ENCODE assay signal across 15 cellular contexts in the genomic region with DNA sequence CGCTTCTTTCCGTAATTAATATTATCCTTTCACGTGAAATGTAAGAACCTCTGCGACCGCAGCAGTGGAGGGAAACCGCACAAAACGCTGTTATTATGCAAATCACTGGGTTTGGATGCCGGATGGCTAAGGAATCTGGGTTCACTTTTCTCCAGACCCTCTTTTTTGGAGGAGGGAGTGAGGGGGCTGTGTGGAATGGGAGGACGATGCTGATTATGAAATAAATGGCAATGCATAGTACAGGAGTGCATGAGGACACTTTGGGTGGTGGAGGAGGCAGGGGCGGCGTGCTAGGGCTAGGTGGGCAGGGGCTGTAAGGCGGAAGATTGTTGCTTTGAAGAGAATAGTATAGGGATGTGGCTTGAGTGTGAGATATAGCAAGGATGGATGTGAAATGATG. TPM values are rescaled to one million over a fixed set of nuclear protein-coding genes. Genes with fewer than 3 reads are reported as not detected.
A peak's percentile ranks its signal among the peaks of the same experiment; 100 is the strongest.
DNase-seq lines count a peak whose midpoint lies in the region; TF ChIP-seq lines count a peak whose summit lies in the region.
"Had no signal": no experiment of that assay in that cellular context is flagged by ENCODE, and none has a peak within 500 bp of the region (broad histone marks: within the 10 kb centered on the region; RNA-seq: fewer than 3 reads in every experiment).

No MANE protein-coding gene starts in this region.

- peaks cover 36% of the 10 kb centered on the region for H3K4me1 Mint-ChIP-seq in nephron progenitor cell
- peaks cover 11% of the 10 kb centered on the region for H3K4me1 Mint-ChIP-seq in osteocyte (ENCODE audit: unreplicated experiment)

- no peak overlapping the region for H2AFZ ChIP-seq in OCI-LY7 (ENCODE audit: low read length)

- TF ChIP-seq POLR2A in lower leg skin (IDR thresholded peaks at IDR 0.05), result no peak

- BruUV-seq in OCI-LY7 (replicated peaks; lab: Mats Ljungman, UMichigan), result no TSS peak

- no peaks in the 10 kb centered on the region for H3K79me2 ChIP-seq in OCI-LY7 (ENCODE audit: insufficient read depth, low read depth, low read length)

- H3K4me1 ChIP-seq in HUES48 (ENCODE audit: control insufficient read depth, insufficient read depth, low read length) (peaks cover 53% of the 10 kb centered on the region), ectodermal cell (ENCODE audit: control insufficient read depth, insufficient read depth, low read length) (peaks cover 13% of the 10 kb centered on the region), OCI-LY7 (ENCODE audit: insufficient read depth, low read length, poor library complexity, severe bottlenecking) (no peaks in the 10 kb centered on the region)

- H3K9me3 Mint-ChIP-seq in nephron progenitor cell (no peaks in the 10 kb centered on the region), osteocyte (ENCODE audit: unreplicated experiment) (no peaks in the 10 kb centered on the region)

- H3K27ac ChIP-seq in HUES48 (ENCODE audit: low read depth, low read length) (no peak overlapping the region), ectodermal cell (ENCODE audit: insufficient read depth, low read depth, low read length, poor library complexity, severe bottlenecking) (no peak overlapping the region), OCI-LY7 (ENCODE audit: low read depth, low read length, poor library complexity, severe bottlenecking) (no peak overlapping the region)
- H3K27ac ChIP-seq: WERI-Rb-1 had no signal

- POLR2A ChIA-PET in OCI-LY7 (lab: Charles Lee), result no interaction called here

- intact Hi-C loops in lower leg skin (cut with DNase I; ENCODE audit: low total_unique reads), result no loop called here
- intact Hi-C loops in OCI-LY7 (cut with micrococcal nuclease; ENCODE audit: unreplicated experiment), result loop anchor here (10.0 kb wide), 1 partner anchor 416 kb away; no protein-coding TSS in a partner anchor

- CTCF ChIA-PET in OCI-LY7 (lab: Charles Lee; ENCODE audit: unreplicated experiment), result no interaction called here

- H3K27ac Mint-ChIP-seq in nephron progenitor cell, result no peak overlapping the region
- no peak overlapping the region for H3K27ac Mint-ChIP-seq in osteocyte (ENCODE audit: unreplicated experiment)
- H3K27ac Mint-ChIP-seq: stimulated activated effector memory CD8-positive, alpha-beta T cell treated with anti-CD3 and anti-CD28 coated beads, Interleukin-12 subunit alpha, Interleukin-12 subunit beta, amount 100 ng/mL, for 72 hours had no signal

- H3K27me3 Mint-ChIP-seq in nephron progenitor cell (ENCODE audit: low read depth, poor library complexity) (peaks cover 65% of the 10 kb centered on the region), osteocyte (ENCODE audit: unreplicated experiment) (peaks cover 46% of the 10 kb centered on the region)

- TF ChIP-seq CTCF in nephron progenitor cell (IDR thresholded peaks at IDR 0.05) (no peak), lower leg skin (IDR thresholded peaks at IDR 0.05) (no peak), OCI-LY7 (conservative IDR thresholded peaks at IDR 0.05; ENCODE audit: low read length) (no peak), osteocyte (IDR thresholded peaks at IDR 0.05) (no peak)

- H3K27me3 ChIP-seq in HUES48 (ENCODE audit: control insufficient read depth, insufficient read depth, low read length), result peaks cover 4% of the 10 kb centered on the region; the same call in 1 of the 2 replicates
- peaks cover 9% of the 10 kb centered on the region for H3K27me3 ChIP-seq in ectodermal cell (ENCODE audit: control insufficient read depth, insufficient read depth, low read length, poor library complexity, severe bottlenecking)

- H3K9ac ChIP-seq in HUES48 (ENCODE audit: low read depth, low read length), result no peak overlapping the region

- no peaks in the 10 kb centered on the region for H3K9me2 ChIP-seq in OCI-LY7 (ENCODE audit: insufficient read depth, low read length)

- H3K4me3 Mint-ChIP-seq in nephron progenitor cell (peak overlapping the region; percentile 77), osteocyte (ENCODE audit: unreplicated experiment) (no peak overlapping the region)

- H3K36me3 Mint-ChIP-seq in nephron progenitor cell (ENCODE audit: low read depth), result no peaks in the 10 kb centered on the region
- no peaks in the 10 kb centered on the region for H3K36me3 Mint-ChIP-seq in osteocyte (ENCODE audit: unreplicated experiment)
- H3K36me3 Mint-ChIP-seq: stimulated activated effector memory CD8-positive, alpha-beta T cell treated with anti-CD3 and anti-CD28 coated beads, Interleukin-12 subunit alpha, Interleukin-12 subunit beta, amount 100 ng/mL, for 72 hours had no signal

- no peak overlapping the region for H3K4me2 ChIP-seq in OCI-LY7 (ENCODE audit: low read length)

- H3K36me3 ChIP-seq in HUES48 (ENCODE audit: control insufficient read depth, insufficient read depth, low read length) (no peaks in the 10 kb centered on the region), ectodermal cell (ENCODE audit: control insufficient read depth, insufficient read depth, low read length) (no peaks in the 10 kb centered on the region), OCI-LY7 (ENCODE audit: insufficient read depth, low read length) (no peaks in the 10 kb centered on the region)
- H3K36me3 ChIP-seq: WERI-Rb-1 had no signal

- peak; percentile 35 for DNase-seq in Ammon's horn (ENCODE audit: low spot score)
- no peak for DNase-seq in nephron progenitor cell
- no peak for DNase-seq in lower leg skin (ENCODE audit: low spot score in 2 of 2)
- DNase-seq in OCI-LY7 (ENCODE audit: low spot score), result no peak
- DNase-seq in KG1 (lab: John Stamatoyannopoulos, UW), result no peak
- no peak for DNase-seq in osteocyte (ENCODE audit: extremely low spot score, unreplicated experiment)
- DNase-seq: NCI-H1048; NCI-H774; SIG-M5; stimulated activated CD4-positive, alpha-beta T cell treated with anti-CD3 and anti-CD28 coated beads, Interleukin-2, amount 100 ng/mL, for 48 hours; WERI-Rb-1 had no signal

- no peaks in the 10 kb centered on the region for H3K9me3 ChIP-seq in HUES48 (ENCODE audit: control insufficient read depth, insufficient read depth, low read length)
- no peaks in the 10 kb centered on the region for H3K9me3 ChIP-seq in ectodermal cell (ENCODE audit: control insufficient read depth, low read length)
- H3K9me3 ChIP-seq in OCI-LY7 (ENCODE audit: low read length), result no peaks in the 10 kb centered on the region

- no peaks in the 10 kb centered on the region for H4K20me1 ChIP-seq in OCI-LY7 (ENCODE audit: insufficient read depth, low read length)

- H3K4me3 ChIP-seq in HUES48 (ENCODE audit: low read depth, low read length) (peak overlapping the region; percentile 88), ectodermal cell (ENCODE audit: insufficient read depth, low read depth, low read length) (peak overlapping the region; percentile 63), lower leg skin (ENCODE audit: low read depth, poor library complexity, severe bottlenecking) (no peak overlapping the region), OCI-LY7 (ENCODE audit: low read depth, low read length, poor library complexity, severe bottlenecking) (no peak overlapping the region)

- 1% methylated on average over 12 of the region's 12 CpGs for WGBS in ectodermal cell, 2 experiments
- WGBS in lower leg skin, 2 donors, result 6 to 10% methylated on average over 12 of the region's 12 CpGs

RNA-seq across cellular contexts. Expression of a gene that starts 1.8 kb away (rescaled TPM):
- 8.0 TPM for polyA plus RNA-seq in ectodermal cell (2013, experiment 1 of 4)
- polyA plus RNA-seq in ectodermal cell (2013, experiment 2 of 4), result 9.7 TPM
- polyA plus RNA-seq in ectodermal cell (2013, experiment 3 of 4), result 7.5 TPM
- polyA plus RNA-seq in ectodermal cell (2013, experiment 4 of 4), result 13.4 TPM
- total RNA-seq in lower leg skin, result 1 to 10 TPM in 1 of 4 donors, under 1 TPM in 3; 0.13 to 2.1 (median 0.58) TPM
- not detected in 2 replicates for total RNA-seq in OCI-LY7 (2014; rRNA removed; shearing (Covaris generic))
- not detected in 2 replicates for total RNA-seq in OCI-LY7 (2022)
- total RNA-seq in osteocyte, result 1.5 and 2.2 TPM in 2 replicates
- total RNA-seq: HT1080 had no signal

Comparison
In these comparisons a context has a peak if more than half of its experiments do, and no peak if none do; other contexts are left out.
1. H3K4me3 ChIP-seq: peak in HUES48 (single experiment) and ectodermal cell (single experiment); none in lower leg skin (single experiment) and OCI-LY7 (single experiment).